Comparison of ENCODE assay signal across 8 cellular contexts in the genomic region with DNA sequence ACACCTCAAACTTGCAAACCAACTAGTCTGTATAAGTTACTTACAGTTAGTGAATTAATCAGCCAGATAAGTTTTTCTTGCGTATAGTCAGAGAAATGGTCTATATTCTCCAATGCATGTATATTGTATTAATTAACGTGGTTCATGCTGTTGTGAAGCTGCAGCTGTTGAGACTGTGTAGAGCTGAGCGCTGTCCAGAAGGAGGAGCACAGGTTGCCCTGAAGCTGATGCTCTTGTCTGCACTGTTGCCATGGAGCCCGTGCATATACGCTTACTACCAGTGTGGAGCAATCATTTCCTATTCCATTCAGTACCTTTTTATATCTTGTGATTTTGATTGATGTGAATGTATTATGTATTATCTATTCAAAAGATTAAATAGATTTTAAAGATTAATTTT.
DNase-seq lines count a peak whose midpoint lies in the region; ATAC-seq and TF ChIP-seq lines count a peak whose summit lies in the region.

No MANE protein-coding gene starts in this region.

- ATAC-seq in omental fat pad (ENCODE audit: low FRiP score): no peak

- TF ChIP-seq CTCF in omental fat pad (IDR thresholded peaks at IDR 0.05): no peak

- peak; percentile 37 for DNase-seq in NCI-H2171 treated with DMSO at 0.1 percent for 48 hours (lab: John Stamatoyannopoulos, UW)
- no peak for DNase-seq in NCI-H2171 (lab: John Stamatoyannopoulos, UW)
- DNase-seq in NCI-H1694 treated with DMSO at 0.1 percent for 48 hours (lab: John Stamatoyannopoulos, UW): peak; percentile 37
- peak; percentile 20 to 33 for DNase-seq in activated CD8-positive, alpha-beta memory T cell treated with anti-CD3 and anti-CD28 coated beads for 4 hours (ENCODE audit: low read depth in 2 of 2)
- DNase-seq in iris pigment epithelial cell (ENCODE audit: low read depth): peak; percentile 44
- no peak for DNase-seq in NCI-H1048 (lab: John Stamatoyannopoulos, UW)
- no peak for DNase-seq in cortex of kidney (lab: John Stamatoyannopoulos, UW)
- no peak for DNase-seq in omental fat pad (ENCODE audit: low spot score)

Comparison
In these comparisons a context has a peak if more than half of its experiments do, and no peak if none do; other contexts are left out.
1. DNase-seq: peak in NCI-H2171 treated with DMSO at 0.1 percent for 48 hours (single experiment), NCI-H1694 treated with DMSO at 0.1 percent for 48 hours (single experiment), activated CD8-positive, alpha-beta memory T cell treated with anti-CD3 and anti-CD28 coated beads for 4 hours (2 of 2) and iris pigment epithelial cell (single experiment); none in NCI-H2171 (single experiment), NCI-H1048 (single experiment), cortex of kidney (single experiment) and omental fat pad (single experiment).